In the genomic region with DNA sequence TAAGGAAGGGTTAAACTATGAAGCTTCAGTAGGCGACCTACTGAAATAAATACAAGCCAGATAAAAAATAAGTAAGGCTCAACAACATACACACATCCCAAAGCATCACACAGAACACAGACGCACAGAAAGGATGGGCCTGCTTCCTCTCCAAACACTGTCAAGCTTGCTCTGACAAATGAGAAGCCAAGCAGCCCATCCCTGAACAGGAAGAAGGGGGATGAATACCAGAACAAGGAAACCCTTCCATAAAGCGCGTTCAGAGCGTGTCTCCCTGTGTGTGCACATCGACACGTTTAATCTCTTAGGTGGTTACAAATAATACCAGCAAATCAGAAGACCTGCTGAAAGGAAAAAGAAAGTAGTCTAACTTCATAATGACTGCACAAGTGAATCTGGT, we compare ENCODE assay signal across 23 cellular contexts. TPM values are rescaled to one million over a fixed set of nuclear protein-coding genes. Genes with fewer than 3 reads are reported as not detected.
DNase-seq lines count a peak whose midpoint lies in the region; ATAC-seq and TF ChIP-seq lines count a peak whose summit lies in the region.
"Had no signal": no experiment of that assay in that cellular context is flagged by ENCODE, and none has a peak within 500 bp of the region (broad histone marks: within the 10 kb centered on the region; RNA-seq: fewer than 3 reads in every experiment).

No MANE protein-coding gene starts in this region.

- intact Hi-C loops in uterus (cut with DNase I; ENCODE audit: low total_unique reads): no loop called here

- H3K9me3 ChIP-seq in uterus: no peaks in the 10 kb centered on the region
- H3K9me3 ChIP-seq: right atrium auricular region, SJSA1 had no signal

- no peak for TF ChIP-seq CTCF in uterus (IDR thresholded peaks at IDR 0.05)

- no peak for TF ChIP-seq POLR2A in uterus (IDR thresholded peaks at IDR 0.05)

- peak overlapping the region in 1 of 2 donors; percentile 2 for H3K27ac ChIP-seq in uterus
- H3K27ac ChIP-seq: right atrium auricular region, SJSA1 had no signal

- no peaks in the 10 kb centered on the region for H3K4me1 ChIP-seq in uterus

- no peaks in the 10 kb centered on the region for H3K27me3 ChIP-seq in uterus
- H3K27me3 ChIP-seq: right atrium auricular region, SJSA1 had no signal

- H3K36me3 ChIP-seq in uterus: no peaks in the 10 kb centered on the region
- H3K36me3 ChIP-seq: right atrium auricular region, SJSA1 had no signal

- DNase-seq in GDM1 (lab: John Stamatoyannopoulos, UW): peak; percentile 19
- DNase-seq in medulla oblongata (ENCODE audit: extremely low spot score): peak; percentile 46
- DNase-seq in SW 1271 (lab: John Stamatoyannopoulos, UW): no peak
- DNase-seq in uterus: no peak
- no peak for DNase-seq in NCI-H2171 treated with DMSO at 0.1 percent for 48 hours (lab: John Stamatoyannopoulos, UW)
- DNase-seq: activated CD8-positive, alpha-beta T cell treated with anti-CD3 and anti-CD28 coated beads for 36 hours; activated effector memory CD4-positive, alpha-beta T cell treated with anti-CD3 and anti-CD28 coated beads, Interleukin-2, amount 50 U/mL, for 16 hours; COR-L47; DND-41; HCEC 1CT; Karpas-422; naive thymus-derived CD8-positive, alpha-beta T cell; NCI-H1694; NCI-H2171; NCI-H526; stimulated activated CD4-positive, alpha-beta T cell treated with anti-CD3 and anti-CD28 coated beads, Interleukin-4, amount 100 ng/mL, for 1 hour; stimulated activated naive B cell treated with anti-CD40 and anti-IgM and Interleukin-4, amounts not matched to agents 10 μg/mL and 1 μg/mL and 100 μg/mL, for 72 hours; T-helper 2 cell had no signal

- no peak overlapping the region for H3K4me3 ChIP-seq in uterus
- H3K4me3 ChIP-seq: right atrium auricular region, SJSA1 had no signal

- peak; percentile 94 for ATAC-seq in SK-N-SH treated with all-trans-retinoic acid at 6 μM for 48 hours
- peak; percentile 96 for ATAC-seq in esophagus mucosa
- no peak for ATAC-seq in GM21423 (IDR thresholded peaks at IDR 0.05; ENCODE audit: unreplicated experiment)
- ATAC-seq: activated CD8-positive, alpha-beta T cell treated with anti-CD3 and anti-CD28 coated beads for 36 hours; naive thymus-derived CD8-positive, alpha-beta T cell; stimulated activated naive B cell treated with anti-CD40 and anti-IgM and Interleukin-4, amounts not matched to agents 10 μg/mL and 1 μg/mL and 100 μg/mL, for 72 hours had no signal

TF ChIP-seq in SK-N-SH treated with all-trans-retinoic acid at 6 μM for 48 hours, 23 proteins besides CTCF, POLR2A, EP300 and RAD21:
- TF ChIP-seq ZFP3 (CRISPR knock-in tag; IDR thresholded peaks at IDR 0.05): no peak
- TF ChIP-seq TSHZ2 (CRISPR knock-in tag; IDR thresholded peaks at IDR 0.05): peak; percentile 44; the same call in 1 of the 2 replicates

RNA-seq across cellular contexts. Expression of gene MBOAT2, which starts 27.1 kb away (rescaled TPM):
- total RNA-seq in esophagus mucosa (108 TPM), uterus (10 to 100 TPM; 20.0 to 83.0 (median 30.3) TPM)

Comparison
In these comparisons a context has a peak if more than half of its experiments do, and no peak if none do; other contexts are left out.
1. DNase-seq: peak in GDM1 (single experiment) and medulla oblongata (single experiment); none in SW 1271 (0 of 2), uterus (0 of 2) and NCI-H2171 treated with DMSO at 0.1 percent for 48 hours (single experiment).